ENCODE assay signal across 8 cellular contexts in genomic region chr13:77026783-77027621, GRCh38. TPM values are rescaled to one million over a fixed set of nuclear protein-coding genes. Genes with fewer than 3 reads are reported as not detected.
A peak's percentile ranks its signal among the peaks of the same experiment; 100 is the strongest.
DNase-seq lines count a peak whose midpoint lies in the region; ATAC-seq and TF ChIP-seq lines count a peak whose summit lies in the region.

Gene FBXL3 (minus strand): TSS chr13:77027159. CDS start chr13:77021860, 5,299 bp downstream.

- H3K4me3 ChIP-seq in GM23248 (peak within 1 kb of the TSS; percentile 93), Karpas-422 (ENCODE audit: low read length) (peak within 1 kb of the TSS; percentile 91), RWPE2 (ENCODE audit: severe bottlenecking) (peak within 1 kb of the TSS; percentile 85), fibroblast of mammary gland (ENCODE audit: control insufficient read depth, low read depth, low read length) (peak within 1 kb of the TSS; percentile 87)

- H3K9me3 ChIP-seq in GM23248 (ENCODE audit: low read depth) (no peaks in the 10 kb centered on the region), Karpas-422 (ENCODE audit: low read length) (no peaks in the 10 kb centered on the region), RWPE2 (ENCODE audit: severe bottlenecking) (no peaks in the 10 kb centered on the region)

- H3K27me3 ChIP-seq in GM23248 (replicated peaks; ENCODE audit: insufficient read depth) (no peaks in the 10 kb centered on the region), Karpas-422 (ENCODE audit: low read length) (no peaks in the 10 kb centered on the region), RWPE2 (ENCODE audit: insufficient read depth, poor library complexity, severe bottlenecking) (no peaks in the 10 kb centered on the region)

- peaks cover 30% of the 10 kb centered on the region for H3F3A ChIP-seq in GM23248 (ENCODE audit: insufficient read depth)

- ATAC-seq in RWPE2 (ENCODE audit: low read depth) (peak; percentile 65), natural killer cell (peak; percentile 71 to 90 (median 77))

- H4K20me1 ChIP-seq in GM23248 (ENCODE audit: insufficient read depth) (peaks cover 20% of the 10 kb centered on the region; the same call in 1 of the 2 replicates), Karpas-422 (ENCODE audit: insufficient read depth, low read depth, low read length) (peaks cover 12% of the 10 kb centered on the region)

- H3K4me1 ChIP-seq in GM23248 (ENCODE audit: insufficient read depth) (peaks cover 39% of the 10 kb centered on the region), Karpas-422 (ENCODE audit: low read length) (peaks cover 45% of the 10 kb centered on the region), RWPE2 (ENCODE audit: insufficient read depth, poor library complexity, severe bottlenecking) (peaks cover 35% of the 10 kb centered on the region)

- peak within 1 kb of the TSS; percentile 100 for H3K4me2 ChIP-seq in GM23248 (ENCODE audit: unreplicated experiment)
- H3K4me2 ChIP-seq in Karpas-422 (ENCODE audit: low read depth, low read length, poor library complexity, severe bottlenecking), result peak within 1 kb of the TSS; percentile 90

- H3K9me3 Mint-ChIP-seq in activated T-helper 2 cell treated with anti-CD3 and anti-CD28 coated beads, Interferon-gamma antibody, Interleukin-2, Interleukin-4, amounts not matched to agents 10 μg/mL and 5 μg/mL and 100 μg/mL, durations not matched to agents 14 hours and 24 hours and 36 hours, result no peaks in the 10 kb centered on the region
- H3K9me3 Mint-ChIP-seq in natural killer cell, result no peaks in the 10 kb centered on the region

- intact Hi-C loops in activated T-helper 2 cell treated with anti-CD3 and anti-CD28 coated beads, Interferon-gamma antibody, Interleukin-2, Interleukin-4, amounts not matched to agents 10 μg/mL and 5 μg/mL and 100 μg/mL, durations not matched to agents 14 hours and 24 hours and 36 hours (cut with micrococcal nuclease), result loop anchor here (1.0 to 10.0 kb wide), 8 partner anchors 35 to 1712 kb away; partner anchors contain the start of genes CLN5, MYCBP2 and SLAIN1
- intact Hi-C loops in natural killer cell (cut with micrococcal nuclease), result loop anchor here (1.0 to 5.0 kb wide), 2 partner anchors 35 to 300 kb away; partner anchors contain the start of genes CLN5 and MYCBP2

- peaks cover 21% of the 10 kb centered on the region for H3K36me3 Mint-ChIP-seq in activated T-helper 2 cell treated with anti-CD3 and anti-CD28 coated beads, Interferon-gamma antibody, Interleukin-2, Interleukin-4, amounts not matched to agents 10 μg/mL and 5 μg/mL and 100 μg/mL, durations not matched to agents 14 hours and 24 hours and 36 hours (ENCODE audit: low read depth)
- no peaks in the 10 kb centered on the region for H3K36me3 Mint-ChIP-seq in natural killer cell

- peak within 1 kb of the TSS; percentile 98 for H3K4me3 Mint-ChIP-seq in activated T-helper 2 cell treated with anti-CD3 and anti-CD28 coated beads, Interferon-gamma antibody, Interleukin-2, Interleukin-4, amounts not matched to agents 10 μg/mL and 5 μg/mL and 100 μg/mL, durations not matched to agents 14 hours and 24 hours and 36 hours (ENCODE audit: low read depth)
- peak within 1 kb of the TSS; percentile 98 for H3K4me3 Mint-ChIP-seq in natural killer cell

- H3K9ac ChIP-seq in GM23248 (peak within 1 kb of the TSS; percentile 99), Karpas-422 (ENCODE audit: low read length) (peak within 1 kb of the TSS; percentile 97)

- H3K27ac Mint-ChIP-seq in activated T-helper 2 cell treated with anti-CD3 and anti-CD28 coated beads, Interferon-gamma antibody, Interleukin-2, Interleukin-4, amounts not matched to agents 10 μg/mL and 5 μg/mL and 100 μg/mL, durations not matched to agents 14 hours and 24 hours and 36 hours, result peak within 1 kb of the TSS; percentile 95
- peak within 1 kb of the TSS; percentile 87 to 88 for H3K27ac Mint-ChIP-seq in natural killer cell

- TF ChIP-seq CTCF in RWPE2 (IDR thresholded peaks at IDR 0.05; ENCODE audit: poor library complexity, severe bottlenecking), result no peak
- TF ChIP-seq CTCF in fibroblast of mammary gland (conservative IDR thresholded peaks at IDR 0.05; ENCODE audit: control insufficient read depth, insufficient read depth, low read depth, low read length), result no peak
- no peak for TF ChIP-seq CTCF in natural killer cell (IDR thresholded peaks at IDR 0.05)

- DNase-seq in Daoy (ENCODE audit: low read depth) (peak; percentile 89), GM23248 (peak; percentile 94), Karpas-422 (peak; percentile 94), RWPE2 (ENCODE audit: low spot score) (peak; percentile 72), fibroblast of mammary gland (ENCODE audit: low read depth) (peak; percentile 89), natural killer cell (peak; percentile 73)
- DNase-seq in activated T-helper 2 cell treated with anti-CD3 and anti-CD28 coated beads, Interferon-gamma antibody, Interleukin-2, Interleukin-4, amounts not matched to agents 10 μg/mL and 5 μg/mL and 100 μg/mL, durations not matched to agents 14 hours and 24 hours and 36 hours (ENCODE audit: low spot score), result peak; percentile 76
- DNase-seq in stimulated activated naive CD4-positive, alpha-beta T cell (lab: John Stamatoyannopoulos, UW), result peak; percentile 79 to 91 (median 84)

- H3K27me3 Mint-ChIP-seq in activated T-helper 2 cell treated with anti-CD3 and anti-CD28 coated beads, Interferon-gamma antibody, Interleukin-2, Interleukin-4, amounts not matched to agents 10 μg/mL and 5 μg/mL and 100 μg/mL, durations not matched to agents 14 hours and 24 hours and 36 hours (ENCODE audit: low read depth), result no peaks in the 10 kb centered on the region
- H3K27me3 Mint-ChIP-seq in natural killer cell (ENCODE audit: low read depth in 2 of 2), result peaks cover 22 to 28% of the 10 kb centered on the region in 2 donors

- peaks cover 54% of the 10 kb centered on the region for H3K79me2 ChIP-seq in GM23248 (ENCODE audit: insufficient read depth)
- peaks cover 47% of the 10 kb centered on the region for H3K79me2 ChIP-seq in Karpas-422 (ENCODE audit: low read length)

- peak within 1 kb of the TSS; percentile 92 for H2AFZ ChIP-seq in GM23248
- H2AFZ ChIP-seq in Karpas-422 (ENCODE audit: low read length), result peak within 1 kb of the TSS; percentile 82; the same call in 1 of the 2 replicates

- H3K9me2 ChIP-seq in GM23248 (ENCODE audit: insufficient read depth) (no peaks in the 10 kb centered on the region), Karpas-422 (replicated peaks; ENCODE audit: insufficient read depth, low read length) (no peaks in the 10 kb centered on the region)

- in situ Hi-C loops in GM23248 (cut with MboI), result no loop called here

- H3K4me1 Mint-ChIP-seq in activated T-helper 2 cell treated with anti-CD3 and anti-CD28 coated beads, Interferon-gamma antibody, Interleukin-2, Interleukin-4, amounts not matched to agents 10 μg/mL and 5 μg/mL and 100 μg/mL, durations not matched to agents 14 hours and 24 hours and 36 hours (ENCODE audit: low read depth), result peaks cover 51% of the 10 kb centered on the region
- peaks cover 49 to 52% of the 10 kb centered on the region in 2 donors for H3K4me1 Mint-ChIP-seq in natural killer cell

- 1% methylated on average over 49 to 62 of the region's 83 CpGs for WGBS in GM23248 (ENCODE audit: low coverage in 1 of 2, low lambda C conversion rate in 2 of 2, missing lambda C conversion rate in 2 of 2), 2 experiments

- peak within 1 kb of the TSS; percentile 95 for H3K27ac ChIP-seq in GM23248
- H3K27ac ChIP-seq in Karpas-422 (ENCODE audit: low read length), result peak within 1 kb of the TSS; percentile 80
- peak within 1 kb of the TSS; percentile 65 for H3K27ac ChIP-seq in RWPE2 (ENCODE audit: poor library complexity, severe bottlenecking)

- H3K36me3 ChIP-seq in GM23248 (ENCODE audit: low read depth) (no peaks in the 10 kb centered on the region), Karpas-422 (ENCODE audit: insufficient read depth, low read length) (no peaks in the 10 kb centered on the region; the same call in 1 of the 2 replicates), RWPE2 (ENCODE audit: low read depth) (peaks cover 17% of the 10 kb centered on the region; the same call in 1 of the 2 replicates)

RNA-seq across cellular contexts. Expression of gene FBXL3, which starts in this region (rescaled TPM):
- total RNA-seq in Daoy (2014; rRNA removed; shearing (Covaris generic)), result 15.6 and 21.6 TPM in 2 replicates
- 76.1 and 83.1 TPM in 2 replicates for total RNA-seq in GM23248 (2014; rRNA removed; shearing (Covaris generic))
- 44.8 and 45.1 TPM in 2 replicates for polyA plus RNA-seq in GM23248 (2016; fragmentation: Nextera tagmentation; extraction: Ambion mirVana)
- total RNA-seq in Karpas-422 (2014; rRNA removed; shearing (Covaris generic); ENCODE audit: low replicate concordance), result 49.0 and 56.8 TPM in 2 replicates
- 38.2 and 44.4 TPM in 2 replicates for total RNA-seq in activated T-helper 2 cell treated with anti-CD3 and anti-CD28 coated beads, Interferon-gamma antibody, Interleukin-2, Interleukin-4, amounts not matched to agents 10 μg/mL and 5 μg/mL and 100 μg/mL, durations not matched to agents 14 hours and 24 hours and 36 hours
- 10 to 100 TPM; 57.1 to 61.9 (median 58.0) TPM for total RNA-seq in natural killer cell

Comparison
In these comparisons a context has a peak if more than half of its experiments do, and no peak if none do; other contexts are left out.
1. Peak in every context shown above with its lines: DNase-seq, ATAC-seq, H3K4me3 ChIP-seq and H3K27ac ChIP-seq.